Comparison of ENCODE assay signal across 1 cellular context in genomic region chr6:113356139-113356538, GRCh38.
TF ChIP-seq lines count a peak whose summit lies in the region.

No MANE protein-coding gene starts in this region.

TF ChIP-seq in HepG2, 621 proteins besides CTCF, POLR2A, EP300 and RAD21 (continued from another document and continues in another):
- TF ChIP-seq SIX1 (CRISPR knock-in tag; IDR thresholded peaks at IDR 0.05; ENCODE audit: borderline replicate concordance) (peak; percentile 60; the same call in 1 of the 2 replicates), SP2 (CRISPR knock-in tag; IDR thresholded peaks at IDR 0.05) (no peak), ZNF766 (CRISPR knock-in tag; IDR thresholded peaks at IDR 0.05; ENCODE audit: borderline replicate concordance) (no peak), TARDBP (CRISPR knock-in tag; IDR thresholded peaks at IDR 0.05) (peak; percentile 69; the same call in 1 of the 2 replicates), PRDM4 (CRISPR knock-in tag; IDR thresholded peaks at IDR 0.05; ENCODE audit: borderline replicate concordance) (no peak), NR2F2 (IDR thresholded peaks at IDR 0.05; ENCODE audit: borderline replicate concordance, low read depth) (no peak), ERF (CRISPR knock-in tag; IDR thresholded peaks at IDR 0.05) (no peak), ZNF337 (CRISPR knock-in tag; IDR thresholded peaks at IDR 0.05; ENCODE audit: borderline replicate concordance, low read depth) (no peak), MNT (IDR thresholded peaks at IDR 0.05) (no peak), ZNF768 (CRISPR knock-in tag; IDR thresholded peaks at IDR 0.05) (no peak), GTF2F1 (IDR thresholded peaks at IDR 0.05; ENCODE audit: low read length) (no peak), ZBTB46 (CRISPR knock-in tag; IDR thresholded peaks at IDR 0.05; ENCODE audit: borderline replicate concordance) (no peak), ELK4 (CRISPR knock-in tag; IDR thresholded peaks at IDR 0.05; ENCODE audit: borderline replicate concordance) (no peak), CBX1 (IDR thresholded peaks at IDR 0.05; ENCODE audit: low read depth) (no peak), BRD4 (CRISPR knock-in tag; IDR thresholded peaks at IDR 0.05) (no peak), MYNN (CRISPR knock-in tag; IDR thresholded peaks at IDR 0.05; ENCODE audit: low read depth) (no peak), HIC2 (CRISPR knock-in tag; IDR thresholded peaks at IDR 0.05; ENCODE audit: low read depth) (no peak), FOXJ3 (CRISPR knock-in tag; IDR thresholded peaks at IDR 0.05; ENCODE audit: borderline replicate concordance) (peak; percentile 59; the same call in 1 of the 2 replicates), NR2C2 (CRISPR knock-in tag; IDR thresholded peaks at IDR 0.05; ENCODE audit: borderline replicate concordance) (no peak), AHDC1 (CRISPR knock-in tag; IDR thresholded peaks at IDR 0.05; ENCODE audit: borderline replicate concordance) (peak; percentile 71), ZNF564 (CRISPR knock-in tag; IDR thresholded peaks at IDR 0.05) (no peak), ZNF10 (CRISPR knock-in tag; IDR thresholded peaks at IDR 0.05; ENCODE audit: borderline replicate concordance, low read depth) (no peak), NPAS2 (CRISPR knock-in tag; IDR thresholded peaks at IDR 0.05; ENCODE audit: borderline replicate concordance) (no peak), KAT2B (IDR thresholded peaks at IDR 0.05; ENCODE audit: borderline replicate concordance, low read depth, low read length) (no peak), HNF1B (CRISPR knock-in tag; IDR thresholded peaks at IDR 0.05) (peak; percentile 87; the same call in 1 of the 2 replicates), PBX2 (CRISPR knock-in tag; IDR thresholded peaks at IDR 0.05) (no peak), MZF1 (CRISPR knock-in tag; IDR thresholded peaks at IDR 0.05; ENCODE audit: borderline replicate concordance) (no peak), ZNF83 (CRISPR knock-in tag; IDR thresholded peaks at IDR 0.05; ENCODE audit: borderline replicate concordance) (no peak), SYNCRIP (IDR thresholded peaks at IDR 0.05; ENCODE audit: insufficient read depth, low read depth, low read length) (no peak), SRF (IDR thresholded peaks at IDR 0.05; ENCODE audit: low read depth, low read length) (no peak), SP5 (CRISPR knock-in tag; IDR thresholded peaks at IDR 0.05; ENCODE audit: borderline replicate concordance, low read depth) (peak; percentile 47; the same call in 1 of the 2 replicates), ZBTB38 (CRISPR knock-in tag; IDR thresholded peaks at IDR 0.05) (no peak), ETV5 (CRISPR knock-in tag; IDR thresholded peaks at IDR 0.05; ENCODE audit: borderline replicate concordance) (peak; percentile 49; the same call in 1 of the 2 replicates), PHF20 (CRISPR knock-in tag; IDR thresholded peaks at IDR 0.05) (no peak), TRIM24 (CRISPR knock-in tag; IDR thresholded peaks at IDR 0.05) (no peak), ZNF468 (CRISPR knock-in tag; IDR thresholded peaks at IDR 0.05) (no peak), SALL1 (CRISPR knock-in tag; IDR thresholded peaks at IDR 0.05) (peak; percentile 68; the same call in 1 of the 2 replicates), RBM22 (optimal IDR thresholded peaks at IDR 0.05; ENCODE audit: low read length) (no peak), ZNF251 (CRISPR knock-in tag; IDR thresholded peaks at IDR 0.05) (no peak), ZNF879 (CRISPR knock-in tag; IDR thresholded peaks at IDR 0.05) (no peak), RARG (CRISPR knock-in tag; IDR thresholded peaks at IDR 0.05; ENCODE audit: low read depth) (no peak)
